Comparison of ENCODE assay signal across 27 cellular contexts in genomic region chr10:126519992-126520391, GRCh38.
"Had no signal": no experiment of that assay in that cellular context is flagged by ENCODE, and none has a peak within 500 bp of the region (broad histone marks: within the 10 kb centered on the region; RNA-seq: fewer than 3 reads in every experiment).

No MANE protein-coding gene starts in this region.

- DNase-seq: hippocampal formation; left ventricle myocardium inferior; midbrain; mucosa of descending colon; naive thymus-derived CD4-positive, alpha-beta T cell; occipital lobe; ovary; right lobe of liver; stimulated activated CD4-positive, alpha-beta T cell treated with anti-CD3 and anti-CD28 coated beads, Interleukin-1b, Interleukin-23, amount 100 ng/mL, for 48 hours; stimulated activated CD4-positive, alpha-beta T cell treated with anti-CD3 and anti-CD28 coated beads, Interleukin-2, amount 100 ng/mL, for 48 hours; stimulated activated CD4-positive, alpha-beta T cell treated with anti-CD3 and anti-CD28 coated beads, Interleukin-4, amount 100 ng/mL, for 4 hours; stimulated activated CD8-positive, alpha-beta memory T cell treated with anti-CD3 and anti-CD28 coated beads, Interleukin-4, amount 100 ng/mL, for 48 hours; stimulated activated naive CD4-positive, alpha-beta T cell treated with Interleukin-2 at 50 U/mL for 16 hours; stimulated activated naive CD8-positive, alpha-beta T cell treated with anti-CD3 and anti-CD28 coated beads, Interleukin-15, amount 100 ng/mL, for 72 hours; testis; transverse colon had no signal

- H3K4me3 Mint-ChIP-seq: naive thymus-derived CD4-positive, alpha-beta T cell; natural killer cell treated with Interleukin-12 subunit alpha and Interleukin-12 subunit beta and Interleukin-15 and Interleukin-18, amount 100 ng/mL, for 72 hours; neural crest cell; stimulated activated memory B cell treated with anti-CD40 and anti-IgM and Interleukin-4, amounts not matched to agents 10 μg/mL and 1 μg/mL and 100 μg/mL, for 72 hours; stimulated activated naive CD8-positive, alpha-beta T cell treated with anti-CD3 and anti-CD28 coated beads, Interleukin-15, amount 100 ng/mL, for 72 hours had no signal

- H3K27ac ChIP-seq: left ventricle myocardium inferior, neutrophil, ovary, right atrium auricular region, right lobe of liver, testis, thyroid gland, transverse colon, upper lobe of left lung, vagina had no signal

- H3K4me1 Mint-ChIP-seq: naive thymus-derived CD4-positive, alpha-beta T cell; stimulated activated memory B cell treated with anti-CD40 and anti-IgM and Interleukin-4, amounts not matched to agents 10 μg/mL and 1 μg/mL and 100 μg/mL, for 72 hours; stimulated activated naive CD8-positive, alpha-beta T cell treated with anti-CD3 and anti-CD28 coated beads, Interleukin-15, amount 100 ng/mL, for 72 hours had no signal

- H3K27me3 ChIP-seq: neutrophil, ovary, right atrium auricular region, right lobe of liver, testis, thyroid gland, transverse colon, upper lobe of left lung, vagina had no signal

- H3K4me3 ChIP-seq: left ventricle myocardium inferior, lung, mucosa of descending colon, ovary, right atrium auricular region, right lobe of liver, smooth muscle cell, testis, thyroid gland, transverse colon, upper lobe of left lung, vagina had no signal

- H3K4me1 ChIP-seq: left ventricle myocardium inferior, right atrium auricular region, testis, thyroid gland, transverse colon, vagina had no signal

- H3K4me2 ChIP-seq: smooth muscle cell had no signal

- H3K9me3 Mint-ChIP-seq: natural killer cell treated with Interleukin-12 subunit alpha and Interleukin-12 subunit beta and Interleukin-15 and Interleukin-18, amount 100 ng/mL, for 72 hours; neural crest cell; stimulated activated memory B cell treated with anti-CD40 and anti-IgM and Interleukin-4, amounts not matched to agents 10 μg/mL and 1 μg/mL and 100 μg/mL, for 72 hours; stimulated activated naive CD8-positive, alpha-beta T cell treated with anti-CD3 and anti-CD28 coated beads, Interleukin-15, amount 100 ng/mL, for 72 hours had no signal

- H3K27me3 Mint-ChIP-seq: stimulated activated memory B cell treated with anti-CD40 and anti-IgM and Interleukin-4, amounts not matched to agents 10 μg/mL and 1 μg/mL and 100 μg/mL, for 72 hours; stimulated activated naive CD8-positive, alpha-beta T cell treated with anti-CD3 and anti-CD28 coated beads, Interleukin-15, amount 100 ng/mL, for 72 hours had no signal

- H3K36me3 ChIP-seq: left ventricle myocardium inferior, neutrophil, ovary, right atrium auricular region, right lobe of liver, thyroid gland, transverse colon, upper lobe of left lung, vagina had no signal

- H3K9me3 ChIP-seq: left ventricle myocardium inferior, mucosa of descending colon, neutrophil, ovary, right atrium auricular region, right lobe of liver, testis, thyroid gland, transverse colon, upper lobe of left lung, vagina had no signal

- H3K36me3 Mint-ChIP-seq: naive thymus-derived CD4-positive, alpha-beta T cell; natural killer cell treated with Interleukin-12 subunit alpha and Interleukin-12 subunit beta and Interleukin-15 and Interleukin-18, amount 100 ng/mL, for 72 hours; stimulated activated memory B cell treated with anti-CD40 and anti-IgM and Interleukin-4, amounts not matched to agents 10 μg/mL and 1 μg/mL and 100 μg/mL, for 72 hours had no signal

- H3K27ac Mint-ChIP-seq: naive thymus-derived CD4-positive, alpha-beta T cell; natural killer cell treated with Interleukin-12 subunit alpha and Interleukin-12 subunit beta and Interleukin-15 and Interleukin-18, amount 100 ng/mL, for 72 hours; progenitor cell of endocrine pancreas; stimulated activated memory B cell treated with anti-CD40 and anti-IgM and Interleukin-4, amounts not matched to agents 10 μg/mL and 1 μg/mL and 100 μg/mL, for 72 hours; stimulated activated naive CD8-positive, alpha-beta T cell treated with anti-CD3 and anti-CD28 coated beads, Interleukin-15, amount 100 ng/mL, for 72 hours had no signal
